Comparison of ENCODE assay signal across 9 cellular contexts in the genomic region with DNA sequence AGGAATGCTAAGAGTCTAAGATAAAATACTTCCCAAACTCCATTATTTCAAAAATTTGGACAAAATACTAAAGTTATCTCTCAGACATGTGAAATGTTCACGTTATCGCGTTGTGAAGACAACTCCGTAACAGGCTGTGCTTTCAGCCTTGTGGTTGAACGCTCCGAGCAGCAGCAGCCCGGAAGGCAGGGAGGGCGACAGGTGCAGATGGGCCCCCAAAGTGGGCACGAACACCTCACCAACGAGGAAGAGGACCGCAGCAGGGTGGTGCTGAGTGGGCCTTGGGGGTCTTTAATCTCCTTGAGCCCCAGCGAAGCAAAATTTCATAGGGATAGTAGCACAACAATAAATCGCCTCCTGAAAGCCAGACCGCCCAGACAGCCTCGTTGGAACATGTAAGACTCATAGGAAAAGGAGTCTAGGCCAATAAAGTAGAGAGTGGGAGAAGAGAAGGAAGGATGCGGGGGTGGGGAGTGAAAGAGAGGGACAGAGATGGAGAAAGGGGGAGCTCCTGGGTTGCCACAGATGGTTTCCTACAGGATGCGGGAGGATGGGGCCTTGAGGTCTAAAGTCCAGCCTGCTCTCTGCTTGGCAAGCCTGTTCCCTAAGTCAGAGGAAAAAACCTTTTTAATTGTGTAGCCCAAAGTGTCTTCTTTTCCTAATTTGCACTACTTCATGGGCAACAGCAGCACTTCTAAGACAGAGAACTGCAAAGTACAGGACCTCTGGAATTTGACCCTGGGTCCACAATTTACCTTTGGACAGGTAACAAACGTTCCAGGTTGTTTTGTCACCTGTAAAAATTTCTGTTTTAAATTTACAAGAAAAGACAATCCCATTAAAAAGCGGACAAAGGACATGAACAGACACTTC. TPM values are rescaled to one million over a fixed set of nuclear protein-coding genes. Genes with fewer than 3 reads are reported as not detected.
A peak's percentile ranks its signal among the peaks of the same experiment; 100 is the strongest.
DNase-seq lines count a peak whose midpoint lies in the region; ATAC-seq and TF ChIP-seq lines count a peak whose summit lies in the region.
"Had no signal": no experiment of that assay in that cellular context is flagged by ENCODE, and none has a peak within 500 bp of the region (broad histone marks: within the 10 kb centered on the region; RNA-seq: fewer than 3 reads in every experiment).

No MANE protein-coding gene starts in this region.

- H3K36me3 ChIP-seq in lower lobe of right lung: no peaks in the 10 kb centered on the region
- H3K36me3 ChIP-seq in thyroid gland: no peaks in the 10 kb centered on the region

- 33 to 39% methylated on average over 19 of the region's 19 CpGs for WGBS in thyroid gland, 2 donors

- intact Hi-C loops in activated CD4-positive, alpha-beta T cell treated with anti-CD3 and anti-CD28 coated beads, Interleukin-2, amount 10 ng/mL, durations not matched to agents 24 days and 14 days (cut with micrococcal nuclease): no loop called here
- intact Hi-C loops in lower lobe of right lung (cut with DNase I) (no loop called here), thyroid gland (cut with DNase I) (no loop called here)

- H3K9me3 ChIP-seq in lower lobe of right lung (no peaks in the 10 kb centered on the region), thyroid gland (no peaks in the 10 kb centered on the region)

- TF ChIP-seq CTCF in chondrocyte (IDR thresholded peaks at IDR 0.05) (no peak), lower lobe of right lung (IDR thresholded peaks at IDR 0.05) (no peak), thyroid gland (IDR thresholded peaks at IDR 0.05) (no peak)

- peaks cover 69% of the 10 kb centered on the region for H3K27me3 Mint-ChIP-seq in activated CD4-positive, alpha-beta T cell treated with anti-CD3 and anti-CD28 coated beads, Interleukin-2, amount 10 ng/mL, durations not matched to agents 24 days and 14 days
- peaks cover 48% of the 10 kb centered on the region for H3K27me3 Mint-ChIP-seq in chondrocyte (ENCODE audit: low read depth)

- TF ChIP-seq POLR2A in thyroid gland (IDR thresholded peaks at IDR 0.05): no peak

- peak overlapping the region; percentile 82 for H3K4me3 Mint-ChIP-seq in activated CD4-positive, alpha-beta T cell treated with anti-CD3 and anti-CD28 coated beads, Interleukin-2, amount 10 ng/mL, durations not matched to agents 24 days and 14 days
- H3K4me3 Mint-ChIP-seq in chondrocyte (ENCODE audit: unreplicated experiment): peak overlapping the region; percentile 73

- ATAC-seq in lower lobe of right lung: peak in 1 of 2 donors; percentile 6

- peak overlapping the region; percentile 5 for H3K27ac Mint-ChIP-seq in activated CD4-positive, alpha-beta T cell treated with anti-CD3 and anti-CD28 coated beads, Interleukin-2, amount 10 ng/mL, durations not matched to agents 24 days and 14 days
- peak overlapping the region; percentile 71 for H3K27ac Mint-ChIP-seq in chondrocyte (ENCODE audit: unreplicated experiment)

- no peak for DNase-seq in activated CD4-positive, alpha-beta T cell treated with anti-CD3 and anti-CD28 coated beads, Interleukin-2, amount 10 ng/mL, durations not matched to agents 24 days and 14 days
- no peak for DNase-seq in activated CD4-positive, alpha-beta T cell treated with anti-CD3 and anti-CD28 coated beads, Interleukin-2, amount 50 U/mL, for 1 hour
- DNase-seq in chondrocyte (ENCODE audit: low spot score): no peak
- DNase-seq in lower lobe of right lung: no peak
- no peak for DNase-seq in thyroid gland
- no peak for DNase-seq in MV-4-11 (lab: John Stamatoyannopoulos, UW)
- no peak for DNase-seq in SIG-M5 treated with dmso at 0.1 percent for 504 hours (lab: John Stamatoyannopoulos, UW; ENCODE audit: unreplicated experiment)
- no peak for DNase-seq in NCI-H2227 treated with DMSO at 0.1 percent for 48 hours (lab: John Stamatoyannopoulos, UW)
- DNase-seq: HCEC 1CT had no signal

- peak overlapping the region; percentile 65 for H3K4me3 ChIP-seq in lower lobe of right lung
- peak overlapping the region in 2 of 3 donors; percentile 41 to 63 for H3K4me3 ChIP-seq in thyroid gland (replicated peaks in 1 of 3)

- H3K36me3 Mint-ChIP-seq in activated CD4-positive, alpha-beta T cell treated with anti-CD3 and anti-CD28 coated beads, Interleukin-2, amount 10 ng/mL, durations not matched to agents 24 days and 14 days (ENCODE audit: low read depth): peaks cover 2% of the 10 kb centered on the region
- no peaks in the 10 kb centered on the region for H3K36me3 Mint-ChIP-seq in chondrocyte (ENCODE audit: low read depth)

- peak overlapping the region; percentile 88 for H3K27ac ChIP-seq in lower lobe of right lung
- peak overlapping the region; percentile 82 to 94 (median 94) for H3K27ac ChIP-seq in thyroid gland

- H3K27me3 ChIP-seq in lower lobe of right lung (ENCODE audit: low read depth) (peaks cover 45% of the 10 kb centered on the region), thyroid gland (no peaks in the 10 kb centered on the region)

- peaks cover 19% of the 10 kb centered on the region for H3K4me1 ChIP-seq in lower lobe of right lung
- peaks cover 5 to 21% of the 10 kb centered on the region in 2 donors for H3K4me1 ChIP-seq in thyroid gland

- H3K9me3 Mint-ChIP-seq in activated CD4-positive, alpha-beta T cell treated with anti-CD3 and anti-CD28 coated beads, Interleukin-2, amount 10 ng/mL, durations not matched to agents 24 days and 14 days: no peaks in the 10 kb centered on the region
- H3K9me3 Mint-ChIP-seq in chondrocyte (ENCODE audit: low read depth): no peaks in the 10 kb centered on the region

- H3K4me1 Mint-ChIP-seq in activated CD4-positive, alpha-beta T cell treated with anti-CD3 and anti-CD28 coated beads, Interleukin-2, amount 10 ng/mL, durations not matched to agents 24 days and 14 days: peaks cover 16% of the 10 kb centered on the region
- H3K4me1 Mint-ChIP-seq in chondrocyte (ENCODE audit: low read depth): peaks cover 15% of the 10 kb centered on the region

RNA-seq across cellular contexts. Expression of a gene that starts 1.3 kb away (rescaled TPM):
- total RNA-seq in activated CD4-positive, alpha-beta T cell treated with anti-CD3 and anti-CD28 coated beads, Interleukin-2, amount 10 ng/mL, durations not matched to agents 24 days and 14 days: 0.33 and 0.47 TPM in 2 replicates
- 0.22 to 1.7 TPM (median 1.3 TPM) in 3 replicates for total RNA-seq in chondrocyte
- total RNA-seq in lower lobe of right lung: 3.6 TPM
- 10 to 100 TPM; 10.0 to 23.8 (median 13.0) TPM for total RNA-seq in thyroid gland
